7 cellular contexts compared by ENCODE assay signal in genomic region chr17:2192367-2193028, GRCh38.
A peak's percentile ranks its signal among the peaks of the same experiment; 100 is the strongest.
DNase-seq lines count a peak whose midpoint lies in the region; ATAC-seq and TF ChIP-seq lines count a peak whose summit lies in the region.

No MANE protein-coding gene starts in this region.

- peak overlapping the region; percentile 15 to 60 (median 54) for H3K4me3 Mint-ChIP-seq in T-cell
- no peak overlapping the region for H3K4me3 Mint-ChIP-seq in mesothelial cell of epicardium

- H3K27ac ChIP-seq in thoracic aorta, result peak overlapping the region; percentile 7 to 54

- H3K27me3 Mint-ChIP-seq in T-cell (no peaks in the 10 kb centered on the region), mesothelial cell of epicardium (ENCODE audit: low read depth) (no peaks in the 10 kb centered on the region)

- CTCF ChIA-PET in T-cell (lab: Charles Lee), result no interaction called here

- ATAC-seq in T-cell (replicated peaks in 1 of 4) (peak; percentile 93 to 98 (median 96)), thoracic aorta (ENCODE audit: insufficient number of reproducible peaks, low FRiP score, low read depth) (no peak)

- H3K4me1 ChIP-seq in thoracic aorta (ENCODE audit: control insufficient read depth in 1 of 2, low read depth in 2 of 2), result peaks cover 36 to 50% of the 10 kb centered on the region in 2 donors

- peak; percentile 98 for DNase-seq in HFF-Myc (ENCODE audit: extremely low read depth, low read depth)
- DNase-seq in T-cell, result peak; percentile 22 to 70 (median 54)
- DNase-seq in amniotic stem cell (lab: John Stamatoyannopoulos, UW), result peak; percentile 49
- no peak for DNase-seq in mesothelial cell of epicardium (ENCODE audit: low spot score in 2 of 2, unreplicated experiment in 2 of 2)
- DNase-seq in thoracic aorta (ENCODE audit: low spot score), result no peak
- no peak for DNase-seq in midbrain (lab: John Stamatoyannopoulos, UW)
- DNase-seq in NCI-H1436 treated with DMSO at 0.1 percent for 48 hours (lab: John Stamatoyannopoulos, UW), result no peak

- TF ChIP-seq CTCF in HFF-Myc (IDR thresholded peaks at IDR 0.05; ENCODE audit: low read depth, low read length, missing control alignments), result no peak
- TF ChIP-seq CTCF in mesothelial cell of epicardium (IDR thresholded peaks at IDR 0.05; ENCODE audit: unreplicated experiment), result no peak
- no peak for TF ChIP-seq CTCF in thoracic aorta (IDR thresholded peaks at IDR 0.05)

- H3K36me3 Mint-ChIP-seq in T-cell (peaks cover 40% of the 10 kb centered on the region), mesothelial cell of epicardium (peaks cover 42% of the 10 kb centered on the region)

- H3K27me3 ChIP-seq in thoracic aorta (replicated peaks; ENCODE audit: insufficient read depth), result no peaks in the 10 kb centered on the region

- H3K4me1 Mint-ChIP-seq in T-cell (peaks cover 61 to 67% (median 62%) of the 10 kb centered on the region in 3 donors), mesothelial cell of epicardium (peaks cover 69% of the 10 kb centered on the region)

- POLR2A ChIA-PET in T-cell (lab: Charles Lee), result interaction anchor here in 1 of 2 donors (0.6 kb wide), 1 partner anchor 33 kb away, joined by 4 read pairs; no protein-coding TSS in a partner anchor

- H3K4me3 ChIP-seq in HFF-Myc (replicated peaks; ENCODE audit: low read depth, low read length), result no peak overlapping the region
- H3K4me3 ChIP-seq in thoracic aorta, result no peak overlapping the region

- H3K9me3 Mint-ChIP-seq in T-cell (no peaks in the 10 kb centered on the region), mesothelial cell of epicardium (no peaks in the 10 kb centered on the region)

- peak overlapping the region; percentile 66 to 77 for H3K27ac Mint-ChIP-seq in T-cell
- peak overlapping the region; percentile 86 for H3K27ac Mint-ChIP-seq in mesothelial cell of epicardium

- no peaks in the 10 kb centered on the region for H3K9me3 ChIP-seq in thoracic aorta

- no peaks in the 10 kb centered on the region for H3K36me3 ChIP-seq in thoracic aorta

Comparison
In these comparisons a context has a peak if more than half of its experiments do, and no peak if none do; other contexts are left out.
1. DNase-seq: peak in HFF-Myc (single experiment), T-cell (34 of 34) and amniotic stem cell (single experiment); none in mesothelial cell of epicardium (0 of 2), thoracic aorta (single experiment), midbrain (single experiment) and NCI-H1436 treated with DMSO at 0.1 percent for 48 hours (single experiment).